Comparison of ENCODE assay signal across 18 cellular contexts in the genomic region with DNA sequence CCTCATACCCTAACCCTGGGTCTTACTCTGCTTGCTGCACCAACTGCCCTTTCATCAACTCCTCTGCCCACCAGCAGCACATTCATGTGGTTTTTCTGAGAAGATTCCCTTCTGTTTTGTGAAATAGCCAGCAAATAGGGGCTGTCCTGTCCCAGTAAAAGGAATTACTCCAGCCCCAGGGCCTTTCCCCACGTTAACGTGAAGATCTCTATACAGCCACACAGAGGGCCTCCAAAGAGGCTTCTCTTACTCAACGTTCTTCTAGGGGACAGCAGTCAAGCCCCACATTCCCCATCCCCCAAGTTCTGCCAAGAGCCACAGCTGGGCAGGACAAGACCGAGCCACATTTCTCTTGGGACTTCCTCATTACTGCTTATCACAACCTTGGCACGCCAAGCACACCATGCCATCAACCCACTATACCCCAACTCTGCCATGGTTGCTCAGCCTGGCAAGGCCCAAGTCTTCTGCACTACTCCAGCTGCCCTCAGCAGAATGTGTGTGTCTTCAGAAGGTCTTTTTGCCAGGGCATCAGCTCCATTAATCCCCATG. TPM values are rescaled to one million over a fixed set of nuclear protein-coding genes. Genes with fewer than 3 reads are reported as not detected.
DNase-seq lines count a peak whose midpoint lies in the region; ATAC-seq and TF ChIP-seq lines count a peak whose summit lies in the region.
"Had no signal": no experiment of that assay in that cellular context is flagged by ENCODE, and none has a peak within 500 bp of the region (broad histone marks: within the 10 kb centered on the region; RNA-seq: fewer than 3 reads in every experiment).

No MANE protein-coding gene starts in this region.

- no peak for TF ChIP-seq CTCF in endothelial cell (IDR thresholded peaks at IDR 0.05; ENCODE audit: unreplicated experiment)

- peaks cover 3% of the 10 kb centered on the region for H3K27me3 Mint-ChIP-seq in endothelial cell (ENCODE audit: unreplicated experiment)
- peaks cover 9% of the 10 kb centered on the region for H3K27me3 Mint-ChIP-seq in activated T-helper 1 cell treated with anti-CD3 and anti-CD28 coated beads, Interleukin-12 subunit alpha, Interleukin-12 subunit beta, Interleukin-2, Interleukin-4 antibody, amounts not matched to agents 30 ng/mL and 10 ng/mL and 1 ng/mL, durations not matched to agents 14 hours and 24 hours and 36 hours (ENCODE audit: insufficient read depth)
- H3K27me3 Mint-ChIP-seq in T-helper 2 cell treated with Interferon-gamma antibody and Interleukin-4, amounts not matched to agents 5 μg/mL and 100 μg/mL, for 36 hours (ENCODE audit: low read depth), result peaks cover 19% of the 10 kb centered on the region

- H3K4me3 Mint-ChIP-seq in endothelial cell (ENCODE audit: unreplicated experiment), result no peak overlapping the region
- no peak overlapping the region for H3K4me3 Mint-ChIP-seq in activated T-helper 1 cell treated with anti-CD3 and anti-CD28 coated beads, Interleukin-12 subunit alpha, Interleukin-12 subunit beta, Interleukin-2, Interleukin-4 antibody, amounts not matched to agents 30 ng/mL and 10 ng/mL and 1 ng/mL, durations not matched to agents 14 hours and 24 hours and 36 hours
- H3K4me3 Mint-ChIP-seq in T-helper 2 cell treated with Interferon-gamma antibody and Interleukin-4, amounts not matched to agents 5 μg/mL and 100 μg/mL, for 36 hours, result no peak overlapping the region
- H3K4me3 Mint-ChIP-seq: naive thymus-derived CD4-positive, alpha-beta T cell; stimulated activated naive CD8-positive, alpha-beta T cell treated with anti-CD3 and anti-CD28 coated beads, Interleukin-15, Interleukin-2, amounts not matched to agents 100 ng/mL and 50 ng/mL, for 24 hours had no signal

- H4K20me1 ChIP-seq in BLaER1 treated with 17β-estradiol and CSF1 and Interleukin-3, amounts not matched to agents 10 nM and 100 nM, result no peaks in the 10 kb centered on the region

- ATAC-seq in GM19328 (IDR thresholded peaks at IDR 0.05; ENCODE audit: unreplicated experiment), result no peak
- ATAC-seq: naive thymus-derived CD4-positive, alpha-beta T cell had no signal

- intact Hi-C loops in activated T-helper 1 cell treated with anti-CD3 and anti-CD28 coated beads, Interleukin-12 subunit alpha, Interleukin-12 subunit beta, Interleukin-2, Interleukin-4 antibody, amounts not matched to agents 30 ng/mL and 10 ng/mL and 1 ng/mL, durations not matched to agents 14 hours and 24 hours and 36 hours (cut with micrococcal nuclease), result no loop called here

- no peaks in the 10 kb centered on the region for H3K36me3 Mint-ChIP-seq in endothelial cell (ENCODE audit: low read depth, unreplicated experiment)
- H3K36me3 Mint-ChIP-seq in activated T-helper 1 cell treated with anti-CD3 and anti-CD28 coated beads, Interleukin-12 subunit alpha, Interleukin-12 subunit beta, Interleukin-2, Interleukin-4 antibody, amounts not matched to agents 30 ng/mL and 10 ng/mL and 1 ng/mL, durations not matched to agents 14 hours and 24 hours and 36 hours (ENCODE audit: low read depth), result no peaks in the 10 kb centered on the region
- no peaks in the 10 kb centered on the region for H3K36me3 Mint-ChIP-seq in T-helper 2 cell treated with Interferon-gamma antibody and Interleukin-4, amounts not matched to agents 5 μg/mL and 100 μg/mL, for 36 hours (ENCODE audit: low read depth)
- H3K36me3 Mint-ChIP-seq: naive thymus-derived CD4-positive, alpha-beta T cell had no signal

- no peaks in the 10 kb centered on the region for H3K36me3 ChIP-seq in BLaER1 treated with 17β-estradiol and CSF1 and Interleukin-3, amounts not matched to agents 10 nM and 100 nM
- H3K36me3 ChIP-seq in rectal smooth muscle tissue (ENCODE audit: control insufficient read depth, insufficient read depth, low read length), result no peaks in the 10 kb centered on the region
- H3K36me3 ChIP-seq: ascending aorta, SJSA1 had no signal

- H3K4me3 ChIP-seq in BLaER1 treated with 17β-estradiol and CSF1 and Interleukin-3, amounts not matched to agents 10 nM and 100 nM, result no peak overlapping the region
- no peak overlapping the region for H3K4me3 ChIP-seq in rectal smooth muscle tissue (ENCODE audit: low read length)
- H3K4me3 ChIP-seq: ascending aorta, SJSA1 had no signal

- H3K9me3 ChIP-seq in BLaER1 treated with 17β-estradiol and CSF1 and Interleukin-3, amounts not matched to agents 10 nM and 100 nM (replicated peaks in 1 of 11), result no peaks in the 10 kb centered on the region
- H3K9me3 ChIP-seq: ascending aorta, SJSA1 had no signal

- peaks cover 49 to 100% (median 85%) of the 10 kb centered on the region in 10 experiments for H3K4me1 ChIP-seq in BLaER1 treated with 17β-estradiol and CSF1 and Interleukin-3, amounts not matched to agents 10 nM and 100 nM
- H3K4me1 ChIP-seq in rectal smooth muscle tissue (ENCODE audit: control insufficient read depth, insufficient read depth, low read length), result peaks cover 23% of the 10 kb centered on the region

- H3K4me1 Mint-ChIP-seq in endothelial cell (ENCODE audit: unreplicated experiment), result peaks cover 54% of the 10 kb centered on the region
- no peaks in the 10 kb centered on the region for H3K4me1 Mint-ChIP-seq in activated T-helper 1 cell treated with anti-CD3 and anti-CD28 coated beads, Interleukin-12 subunit alpha, Interleukin-12 subunit beta, Interleukin-2, Interleukin-4 antibody, amounts not matched to agents 30 ng/mL and 10 ng/mL and 1 ng/mL, durations not matched to agents 14 hours and 24 hours and 36 hours (ENCODE audit: low read depth)
- no peaks in the 10 kb centered on the region for H3K4me1 Mint-ChIP-seq in T-helper 2 cell treated with Interferon-gamma antibody and Interleukin-4, amounts not matched to agents 5 μg/mL and 100 μg/mL, for 36 hours (ENCODE audit: low read depth)

- peak overlapping the region; percentile 70 for H3K27ac Mint-ChIP-seq in endothelial cell (ENCODE audit: unreplicated experiment)
- no peak overlapping the region for H3K27ac Mint-ChIP-seq in activated T-helper 1 cell treated with anti-CD3 and anti-CD28 coated beads, Interleukin-12 subunit alpha, Interleukin-12 subunit beta, Interleukin-2, Interleukin-4 antibody, amounts not matched to agents 30 ng/mL and 10 ng/mL and 1 ng/mL, durations not matched to agents 14 hours and 24 hours and 36 hours
- no peak overlapping the region for H3K27ac Mint-ChIP-seq in T-helper 2 cell treated with Interferon-gamma antibody and Interleukin-4, amounts not matched to agents 5 μg/mL and 100 μg/mL, for 36 hours
- H3K27ac Mint-ChIP-seq: naive thymus-derived CD4-positive, alpha-beta T cell; stimulated activated naive CD8-positive, alpha-beta T cell treated with anti-CD3 and anti-CD28 coated beads, Interleukin-15, Interleukin-2, amounts not matched to agents 100 ng/mL and 50 ng/mL, for 24 hours had no signal

- H3K9ac ChIP-seq in BLaER1 treated with 17β-estradiol and CSF1 and Interleukin-3, amounts not matched to agents 10 nM and 100 nM, result peak overlapping the region; percentile 7 to 69 (median 37); a peak in 16 of 22 replicates
- no peak overlapping the region for H3K9ac ChIP-seq in rectal smooth muscle tissue (ENCODE audit: low read length)

- DNase-seq in NOMO-1 (lab: John Stamatoyannopoulos, UW; ENCODE audit: unreplicated experiment in 2 of 2) (peak; percentile 46 to 50), endothelial cell (ENCODE audit: low spot score) (no peak), NK-92 (lab: John Stamatoyannopoulos, UW; ENCODE audit: unreplicated experiment) (no peak)
- DNase-seq in activated T-helper 1 cell treated with anti-CD3 and anti-CD28 coated beads, Interleukin-12 subunit alpha, Interleukin-12 subunit beta, Interleukin-2, Interleukin-4 antibody, amounts not matched to agents 30 ng/mL and 10 ng/mL and 1 ng/mL, durations not matched to agents 14 hours and 24 hours and 36 hours (ENCODE audit: low spot score), result no peak
- DNase-seq in T-helper 2 cell treated with Interferon-gamma antibody and Interleukin-4, amounts not matched to agents 5 μg/mL and 100 μg/mL, for 36 hours (ENCODE audit: low spot score), result no peak
- DNase-seq: activated CD4-positive, alpha-beta T cell treated with anti-CD3 and anti-CD28 coated beads for 4 hours; activated CD8-positive, alpha-beta memory T cell treated with anti-CD3 and anti-CD28 coated beads, Interleukin-2, amount 50 U/mL, for 4 hours; naive thymus-derived CD4-positive, alpha-beta T cell; NCI-H1694; T1000 had no signal

- peak overlapping the region; percentile 59 to 92 (median 86) for H3K4me2 ChIP-seq in BLaER1 treated with 17β-estradiol and CSF1 and Interleukin-3, amounts not matched to agents 10 nM and 100 nM

- H3K9me3 Mint-ChIP-seq in endothelial cell (ENCODE audit: unreplicated experiment), result no peaks in the 10 kb centered on the region
- no peaks in the 10 kb centered on the region for H3K9me3 Mint-ChIP-seq in activated T-helper 1 cell treated with anti-CD3 and anti-CD28 coated beads, Interleukin-12 subunit alpha, Interleukin-12 subunit beta, Interleukin-2, Interleukin-4 antibody, amounts not matched to agents 30 ng/mL and 10 ng/mL and 1 ng/mL, durations not matched to agents 14 hours and 24 hours and 36 hours
- no peaks in the 10 kb centered on the region for H3K9me3 Mint-ChIP-seq in T-helper 2 cell treated with Interferon-gamma antibody and Interleukin-4, amounts not matched to agents 5 μg/mL and 100 μg/mL, for 36 hours
- H3K9me3 Mint-ChIP-seq: naive thymus-derived CD4-positive, alpha-beta T cell; stimulated activated naive CD8-positive, alpha-beta T cell treated with anti-CD3 and anti-CD28 coated beads, Interleukin-15, Interleukin-2, amounts not matched to agents 100 ng/mL and 50 ng/mL, for 24 hours had no signal

- no peaks in the 10 kb centered on the region for H3K27me3 ChIP-seq in BLaER1 treated with 17β-estradiol and CSF1 and Interleukin-3, amounts not matched to agents 10 nM and 100 nM
- no peaks in the 10 kb centered on the region for H3K27me3 ChIP-seq in rectal smooth muscle tissue (ENCODE audit: control insufficient read depth, insufficient read depth, low read length)
- H3K27me3 ChIP-seq: ascending aorta, SJSA1 had no signal

- H3K27ac ChIP-seq in BLaER1 treated with 17β-estradiol and CSF1 and Interleukin-3, amounts not matched to agents 10 nM and 100 nM, result peak overlapping the region; percentile 50 to 97 (median 76); a peak in 21 of 22 replicates
- H3K27ac ChIP-seq in rectal smooth muscle tissue (ENCODE audit: low read depth, low read length), result peak overlapping the region; percentile 70
- H3K27ac ChIP-seq: epithelial cell of prostate, SJSA1 had no signal

RNA-seq across cellular contexts. Expression of a gene that starts 18.7 kb away (rescaled TPM):
- 1.4 TPM for total RNA-seq in endothelial cell (ENCODE audit: unreplicated experiment)
- 0.39 and 0.65 TPM in 2 replicates for total RNA-seq in activated T-helper 1 cell treated with anti-CD3 and anti-CD28 coated beads, Interleukin-12 subunit alpha, Interleukin-12 subunit beta, Interleukin-2, Interleukin-4 antibody, amounts not matched to agents 30 ng/mL and 10 ng/mL and 1 ng/mL, durations not matched to agents 14 hours and 24 hours and 36 hours

RNA-seq across cellular contexts. Expression of a gene that starts 33.6 kb away (rescaled TPM):
- not detected for total RNA-seq in endothelial cell (ENCODE audit: unreplicated experiment)
- total RNA-seq in activated T-helper 1 cell treated with anti-CD3 and anti-CD28 coated beads, Interleukin-12 subunit alpha, Interleukin-12 subunit beta, Interleukin-2, Interleukin-4 antibody, amounts not matched to agents 30 ng/mL and 10 ng/mL and 1 ng/mL, durations not matched to agents 14 hours and 24 hours and 36 hours, result not detected in 2 replicates
- total RNA-seq: ascending aorta; lung microvascular endothelial cell; naive thymus-derived CD4-positive, alpha-beta T cell; SJSA1 had no signal

RNA-seq across cellular contexts. Expression of a gene that starts 49.1 kb away (rescaled TPM):
- total RNA-seq in endothelial cell (ENCODE audit: unreplicated experiment), result not detected
- total RNA-seq in activated T-helper 1 cell treated with anti-CD3 and anti-CD28 coated beads, Interleukin-12 subunit alpha, Interleukin-12 subunit beta, Interleukin-2, Interleukin-4 antibody, amounts not matched to agents 30 ng/mL and 10 ng/mL and 1 ng/mL, durations not matched to agents 14 hours and 24 hours and 36 hours, result not detected in 2 replicates
- total RNA-seq: ascending aorta; lung microvascular endothelial cell; naive thymus-derived CD4-positive, alpha-beta T cell; SJSA1 had no signal

Comparison
In these comparisons a context has a peak if more than half of its experiments do, and no peak if none do; other contexts are left out.
1. DNase-seq: peak in NOMO-1 (2 of 2); none in endothelial cell (single experiment), NK-92 (single experiment), activated T-helper 1 cell treated with anti-CD3 and anti-CD28 coated beads, Interleukin-12 subunit alpha, Interleukin-12 subunit beta, Interleukin-2, Interleukin-4 antibody, amounts not matched to agents 30 ng/mL and 10 ng/mL and 1 ng/mL, durations not matched to agents 14 hours and 24 hours and 36 hours (single experiment) and T-helper 2 cell treated with Interferon-gamma antibody and Interleukin-4, amounts not matched to agents 5 μg/mL and 100 μg/mL, for 36 hours (single experiment).